ENCODE assay signal across 39 cellular contexts in the genomic region with DNA sequence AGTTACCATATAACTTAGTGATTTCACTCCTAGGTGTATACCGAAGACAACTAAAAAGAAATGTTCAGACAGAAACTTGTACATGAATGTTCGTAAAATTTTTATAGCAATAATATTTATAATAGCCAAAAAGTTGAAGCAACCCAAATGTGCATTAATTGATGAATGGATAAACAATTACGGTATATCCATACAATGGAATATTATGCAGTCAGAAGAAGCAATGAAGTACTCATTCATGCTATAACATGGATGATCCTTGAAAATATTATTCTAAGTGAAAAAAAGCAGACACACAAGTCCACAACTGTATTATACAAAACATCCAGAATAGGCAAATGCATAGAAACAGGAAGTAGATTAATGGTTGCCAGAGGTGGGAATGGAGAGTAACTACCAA.
"Had no signal": no experiment of that assay in that cellular context is flagged by ENCODE, and none has a peak within 500 bp of the region (broad histone marks: within the 10 kb centered on the region; RNA-seq: fewer than 3 reads in every experiment).

No MANE protein-coding gene starts in this region.

- DNase-seq: activated effector memory CD4-positive, alpha-beta T cell treated with anti-CD3 and anti-CD28 coated beads, Interleukin-2, amount 50 U/mL, for 16 hours; activated effector memory CD4-positive, alpha-beta T cell treated with Interleukin-2 at 50 U/mL for 16 hours; activated gamma-delta T cell; activated gamma-delta T cell treated with Interleukin-2 at 50 U/mL for 16 hours; activated naive CD4-positive, alpha-beta T cell; activated naive CD4-positive, alpha-beta T cell treated with anti-CD3 and anti-CD28 coated beads for 36 hours; activated naive CD4-positive, alpha-beta T cell treated with anti-CD3 and anti-CD28 coated beads, Interleukin-2, amount 10 ng/mL, durations not matched to agents 7 days and 5 days; activated naive CD4-positive, alpha-beta T cell treated with anti-CD3 and anti-CD28 coated beads, Interleukin-2, amount 50 U/mL, for 16 hours; activated naive CD4-positive, alpha-beta T cell treated with Interleukin-2 at 50 U/mL for 16 hours; activated naive CD8-positive, alpha-beta T cell treated with anti-CD3 and anti-CD28 coated beads for 36 hours; activated naive CD8-positive, alpha-beta T cell treated with anti-CD3 and anti-CD28 coated beads, Interleukin-2, amount 10 ng/mL, durations not matched to agents 7 days and 5 days; activated naive CD8-positive, alpha-beta T cell treated with anti-CD3 and anti-CD28 coated beads, Interleukin-2, amount 50 U/mL, for 24 hours; activated T-cell treated with anti-CD3 and anti-CD28 coated beads, Interleukin-2, amount 50 U/mL, for 1 hour; activated T-cell treated with anti-CD3 and anti-CD28 coated beads, Interleukin-2, amount 50 U/mL, for 24 hours; activated T-cell treated with anti-CD3 and anti-CD28 coated beads, Interleukin-2, amount 50 U/mL, for 4 hours; activated T-cell treated with anti-CD3 and anti-CD28 coated beads, Interleukin-2, amount 50 U/mL, for 48 hours; activated T-cell treated with anti-CD3 and anti-CD28 coated beads, Interleukin-2, amount 50 U/mL, for 72 hours; adrenal gland; amniotic stem cell; amygdala; anterior cingulate cortex; aorta; body of pancreas; brain microvascular endothelial cell; central memory CD4-positive, alpha-beta T cell; cerebellar nuclear complex had no signal

- H3K9me3 Mint-ChIP-seq: activated T-helper 17 cell treated with anti-CD3 and anti-CD28 coated beads, Interleukin-2, amount 50 U/mL, for 72 hours had no signal

- H3K4me3 Mint-ChIP-seq: activated naive CD4-positive, alpha-beta T cell treated with anti-CD3 and anti-CD28 coated beads for 36 hours; activated naive CD4-positive, alpha-beta T cell treated with anti-CD3 and anti-CD28 coated beads, Interleukin-2, amount 10 ng/mL, durations not matched to agents 7 days and 5 days; activated naive CD4-positive, alpha-beta T cell treated with anti-CD3 and anti-CD28 coated beads, Interleukin-2, amount 50 U/mL, for 24 hours; activated naive CD8-positive, alpha-beta T cell; activated naive CD8-positive, alpha-beta T cell treated with anti-CD3 and anti-CD28 coated beads for 36 hours; activated naive CD8-positive, alpha-beta T cell treated with anti-CD3 and anti-CD28 coated beads, Interleukin-2, amount 10 ng/mL, durations not matched to agents 7 days and 5 days; activated naive CD8-positive, alpha-beta T cell treated with anti-CD3 and anti-CD28 coated beads, Interleukin-2, amount 50 U/mL, for 24 hours; activated T-cell treated with anti-CD3 and anti-CD28 coated beads, Interleukin-2, amount 50 U/mL, for 24 hours; activated T-cell treated with anti-CD3 and anti-CD28 coated beads, Interleukin-2, amount 50 U/mL, for 4 hours; activated T-cell treated with anti-CD3 and anti-CD28 coated beads, Interleukin-2, amount 50 U/mL, for 72 hours; activated T-helper 1 cell treated with anti-CD3 and anti-CD28 coated beads, Interleukin-12 subunit alpha, Interleukin-12 subunit beta, Interleukin-2, Interleukin-4 antibody, amounts not matched to agents 30 ng/mL and 10 ng/mL and 1 ng/mL, durations not matched to agents 14 hours and 24 hours and 36 hours; activated T-helper 17 cell treated with anti-CD3 and anti-CD28 coated beads, Interleukin-2, amount 50 U/mL, for 72 hours; brain; central memory CD8-positive, alpha-beta T cell had no signal

- H3K4me3 ChIP-seq: adrenal gland, ascending aorta, body of pancreas, breast epithelium, cardiac muscle cell had no signal

- ATAC-seq: activated naive CD4-positive, alpha-beta T cell treated with anti-CD3 and anti-CD28 coated beads, Interleukin-2, amount 50 U/mL, for 72 hours; activated naive CD8-positive, alpha-beta T cell treated with anti-CD3 and anti-CD28 coated beads, Interleukin-2, amount 50 U/mL, for 24 hours; activated T-cell treated with anti-CD3 and anti-CD28 coated beads, Interleukin-2, amount 50 U/mL, for 4 hours; activated T-cell treated with anti-CD3 and anti-CD28 coated beads, Interleukin-2, amount 50 U/mL, for 72 hours; activated T-helper 17 cell treated with anti-CD3 and anti-CD28 coated beads, Interleukin-2, amount 50 U/mL, for 72 hours; body of pancreas had no signal

- H3K4me1 ChIP-seq: adrenal gland, ascending aorta, breast epithelium had no signal

- H3K27ac ChIP-seq: adrenal gland, ascending aorta, body of pancreas, brain microvascular endothelial cell, breast epithelium, cardiac muscle cell had no signal

- H3K36me3 ChIP-seq: adrenal gland, ascending aorta, brain microvascular endothelial cell, breast epithelium, cardiac muscle cell had no signal

- H3K27me3 ChIP-seq: adrenal gland, ascending aorta, body of pancreas, brain microvascular endothelial cell, breast epithelium, cardiac muscle cell had no signal

- FAIRE-seq: astrocyte, bronchial epithelial cell had no signal

- H3K27me3 Mint-ChIP-seq: activated naive CD4-positive, alpha-beta T cell treated with anti-CD3 and anti-CD28 coated beads, Interleukin-2, amount 10 ng/mL, durations not matched to agents 7 days and 5 days; activated naive CD4-positive, alpha-beta T cell treated with anti-CD3 and anti-CD28 coated beads, Interleukin-2, amount 50 U/mL, for 24 hours; activated naive CD8-positive, alpha-beta T cell; activated naive CD8-positive, alpha-beta T cell treated with anti-CD3 and anti-CD28 coated beads for 36 hours; activated naive CD8-positive, alpha-beta T cell treated with anti-CD3 and anti-CD28 coated beads, Interleukin-2, amount 10 ng/mL, durations not matched to agents 7 days and 5 days; activated naive CD8-positive, alpha-beta T cell treated with anti-CD3 and anti-CD28 coated beads, Interleukin-2, amount 50 U/mL, for 24 hours; activated T-cell treated with anti-CD3 and anti-CD28 coated beads, Interleukin-2, amount 50 U/mL, for 24 hours; activated T-helper 17 cell treated with anti-CD3 and anti-CD28 coated beads, Interleukin-2, amount 50 U/mL, for 72 hours; central memory CD8-positive, alpha-beta T cell had no signal

- H3K27ac Mint-ChIP-seq: activated naive CD4-positive, alpha-beta T cell treated with anti-CD3 and anti-CD28 coated beads for 36 hours; activated naive CD4-positive, alpha-beta T cell treated with anti-CD3 and anti-CD28 coated beads, Interleukin-2, amount 10 ng/mL, durations not matched to agents 7 days and 5 days; activated naive CD4-positive, alpha-beta T cell treated with anti-CD3 and anti-CD28 coated beads, Interleukin-2, amount 50 U/mL, for 24 hours; activated naive CD4-positive, alpha-beta T cell treated with anti-CD3 and anti-CD28 coated beads, Interleukin-2, amount 50 U/mL, for 72 hours; activated naive CD8-positive, alpha-beta T cell; activated naive CD8-positive, alpha-beta T cell treated with anti-CD3 and anti-CD28 coated beads for 36 hours; activated naive CD8-positive, alpha-beta T cell treated with anti-CD3 and anti-CD28 coated beads, Interleukin-2, amount 10 ng/mL, durations not matched to agents 7 days and 5 days; activated naive CD8-positive, alpha-beta T cell treated with anti-CD3 and anti-CD28 coated beads, Interleukin-2, amount 50 U/mL, for 24 hours; activated T-cell treated with anti-CD3 and anti-CD28 coated beads, Interleukin-2, amount 50 U/mL, for 24 hours; activated T-cell treated with anti-CD3 and anti-CD28 coated beads, Interleukin-2, amount 50 U/mL, for 72 hours; activated T-helper 1 cell treated with anti-CD3 and anti-CD28 coated beads, Interleukin-12 subunit alpha, Interleukin-12 subunit beta, Interleukin-2, Interleukin-4 antibody, amounts not matched to agents 30 ng/mL and 10 ng/mL and 1 ng/mL, durations not matched to agents 14 hours and 24 hours and 36 hours; activated T-helper 17 cell treated with anti-CD3 and anti-CD28 coated beads, Interleukin-2, amount 50 U/mL, for 72 hours; activated T-helper 2 cell treated with anti-CD3 and anti-CD28 coated beads, Interferon-gamma antibody, Interleukin-2, Interleukin-4, amounts not matched to agents 10 μg/mL and 5 μg/mL and 100 μg/mL, durations not matched to agents 14 hours and 24 hours and 36 hours; brain had no signal

- H3K4me1 Mint-ChIP-seq: brain; central memory CD8-positive, alpha-beta T cell had no signal
